In the genomic region with DNA sequence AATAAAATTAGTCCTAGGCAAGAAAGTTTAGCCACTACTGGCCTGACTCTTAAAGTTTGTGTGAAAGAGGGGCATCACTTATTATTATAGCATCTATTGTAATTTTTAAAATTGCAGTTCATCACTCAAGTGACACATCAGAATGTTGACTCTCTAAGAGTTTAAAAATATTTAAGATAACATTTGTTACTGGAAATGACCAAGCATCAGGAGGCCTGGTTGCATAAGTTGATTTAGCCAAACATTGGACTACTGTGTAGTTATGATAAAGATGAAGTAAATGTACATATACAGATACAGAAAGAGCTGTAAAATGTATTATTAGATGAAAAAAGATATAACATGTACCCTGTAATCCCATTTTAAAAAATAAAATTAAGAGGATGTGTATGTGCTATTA, we compare ENCODE assay signal across 16 cellular contexts. TPM values are rescaled to one million over a fixed set of nuclear protein-coding genes. Genes with fewer than 3 reads are reported as not detected.
DNase-seq lines count a peak whose midpoint lies in the region; ATAC-seq and TF ChIP-seq lines count a peak whose summit lies in the region.
"Had no signal": no experiment of that assay in that cellular context is flagged by ENCODE, and none has a peak within 500 bp of the region (broad histone marks: within the 10 kb centered on the region; RNA-seq: fewer than 3 reads in every experiment).

No MANE protein-coding gene starts in this region.

- TF ChIP-seq CTCF in fibroblast of the aortic adventitia (IDR thresholded peaks at IDR 0.05; ENCODE audit: insufficient read depth, low read length) = no peak

- H3K4me3 ChIP-seq in fibroblast of the aortic adventitia (ENCODE audit: low read depth, low read length) = no peak overlapping the region
- H3K4me3 ChIP-seq: HAP-1 had no signal

- intact Hi-C loops in left ventricle myocardium superior (cut with micrococcal nuclease) = no loop called here
- intact Hi-C loops in Right ventricle myocardium inferior (cut with DNase I) = no loop called here

- no peak for DNase-seq in left ventricle myocardium superior
- DNase-seq in Right ventricle myocardium inferior (ENCODE audit: missing footprints) = no peak
- peak; percentile 16 for DNase-seq in amniotic epithelial cell (ENCODE audit: low read depth)
- DNase-seq in fibroblast of the aortic adventitia (ENCODE audit: low read depth) = peak; percentile 6
- DNase-seq in NCI-H2029 treated with DMSO at 0.1 percent for 48 hours (lab: John Stamatoyannopoulos, UW) = no peak
- DNase-seq in NCI-H2171 treated with DMSO at 0.1 percent for 48 hours (lab: John Stamatoyannopoulos, UW) = no peak
- DNase-seq: C1 segment of cervical spinal cord; CD4-positive, alpha-beta memory T cell; COR-L47; DMS153; DMS79 treated with DMSO at 0.1 percent for 48 hours; EL; HFFc6 had no signal

- ATAC-seq in left ventricle myocardium superior = peak; percentile 43
- no peak for ATAC-seq in Right ventricle myocardium inferior
- no peak for ATAC-seq in GM21786 (IDR thresholded peaks at IDR 0.05; ENCODE audit: unreplicated experiment)
- ATAC-seq: HepG2 had no signal

RNA-seq across cellular contexts. Expression of a gene that starts 47.5 kb away (rescaled TPM):
- total RNA-seq in left ventricle myocardium superior (43.5 TPM), Right ventricle myocardium inferior (42.5 TPM), fibroblast of the aortic adventitia (ENCODE audit: low replicate concordance) (103 and 125 TPM in 2 replicates)

Comparison
In these comparisons a context has a peak if more than half of its experiments do, and no peak if none do; other contexts are left out.
1. DNase-seq: peak in amniotic epithelial cell (single experiment) and fibroblast of the aortic adventitia (single experiment); none in left ventricle myocardium superior (single experiment), Right ventricle myocardium inferior (single experiment), NCI-H2029 treated with DMSO at 0.1 percent for 48 hours (single experiment) and NCI-H2171 treated with DMSO at 0.1 percent for 48 hours (single experiment).